26 cellular contexts compared by ENCODE assay signal in the genomic region with DNA sequence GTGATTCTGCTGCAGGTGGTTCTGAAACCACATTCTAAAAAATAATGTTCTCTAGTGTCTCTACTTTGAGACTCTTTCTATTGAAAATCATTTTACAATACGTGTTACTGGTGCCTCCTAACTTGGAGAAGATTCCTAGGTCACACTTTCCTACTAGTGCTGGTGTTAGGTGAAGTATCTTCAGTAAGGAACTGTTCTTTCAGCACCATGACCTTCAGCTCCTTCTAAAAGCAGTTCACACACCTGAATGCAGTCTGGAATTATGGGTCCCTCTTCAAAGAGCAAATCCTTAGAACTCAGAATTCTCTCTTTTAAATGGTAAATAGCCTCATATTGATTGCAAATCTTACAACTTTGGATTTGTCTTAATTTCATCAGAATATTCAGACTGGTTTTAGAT. TPM values are rescaled to one million over a fixed set of nuclear protein-coding genes. Genes with fewer than 3 reads are reported as not detected.
DNase-seq lines count a peak whose midpoint lies in the region; ATAC-seq, FAIRE-seq and TF ChIP-seq lines count a peak whose summit lies in the region.
"Had no signal": no experiment of that assay in that cellular context is flagged by ENCODE, and none has a peak within 500 bp of the region (broad histone marks: within the 10 kb centered on the region; RNA-seq: fewer than 3 reads in every experiment).

No MANE protein-coding gene starts in this region.

- TF ChIP-seq RAD21 in HCT116 (IDR thresholded peaks at IDR 0.05; ENCODE audit: low read depth) (no peak), SK-N-SH (IDR thresholded peaks at IDR 0.05; ENCODE audit: low read length) (no peak)

- TF ChIP-seq POLR2A in HCT116 (IDR thresholded peaks at IDR 0.05; ENCODE audit: borderline replicate concordance, extremely low read depth, insufficient read depth, insufficient read length), result no peak
- TF ChIP-seq POLR2A in endothelial cell of umbilical vein (IDR thresholded peaks at IDR 0.05; ENCODE audit: low read depth, low read length), result no peak

- H3K4me3 ChIP-seq in HCT116 (replicated peaks in 1 of 2; ENCODE audit: low read depth in 1 of 2, low read length in 2 of 2) (no peak overlapping the region), SK-N-SH (ENCODE audit: low read depth in 2 of 2, low read length in 1 of 2) (no peak overlapping the region), endothelial cell of umbilical vein (replicated peaks in 1 of 3; ENCODE audit: insufficient read depth in 1 of 3, low read depth in 1 of 3, low read length in 3 of 3) (no peak overlapping the region)
- H3K4me3 ChIP-seq: HAP-1, spleen, transverse colon had no signal

- H3K9me1 ChIP-seq in endothelial cell of umbilical vein (replicated peaks; ENCODE audit: control insufficient read depth, extremely low read depth, insufficient read depth, low read length), result no peaks in the 10 kb centered on the region

- H3F3A ChIP-seq in SK-N-SH (replicated peaks; ENCODE audit: insufficient read depth), result peaks cover 13% of the 10 kb centered on the region

- no peak overlapping the region for H3K4me3 Mint-ChIP-seq in CD4-positive, alpha-beta T cell
- H3K4me3 Mint-ChIP-seq: activated naive CD8-positive, alpha-beta T cell treated with anti-CD3 and anti-CD28 coated beads, Interleukin-2, amount 50 U/mL, for 24 hours; brain; CD14-positive monocyte; immature natural killer cell had no signal

- RAD21 ChIA-PET in HCT116 (lab: Charles Lee; ENCODE audit: low non-redundant PET in 1 of 2, low total read pairs in 2 of 2, uncharacterized antibody in 2 of 2, unreplicated experiment in 2 of 2), result no interaction called here

- H3K9me2 ChIP-seq in HCT116 (ENCODE audit: insufficient read depth) (no peaks in the 10 kb centered on the region), SK-N-SH (no peaks in the 10 kb centered on the region)

- no peak for TF ChIP-seq EP300 in SK-N-SH (IDR thresholded peaks at IDR 0.05; ENCODE audit: borderline replicate concordance in 1 of 2, low read depth in 1 of 2, low read length in 1 of 2)

- POLR2A ChIA-PET in HCT116 (lab: Charles Lee), result no interaction called here
- POLR2A ChIA-PET in SK-N-SH (lab: Yijun Ruan, JAX), result no interaction called here
- POLR2A ChIA-PET in endothelial cell of umbilical vein (lab: Charles Lee), result interaction anchor here (0.7 kb wide), 1 partner anchor 236 kb away, joined by 3 read pairs; no protein-coding TSS in a partner anchor
- POLR2A ChIA-PET in CD4-positive, alpha-beta T cell (lab: Charles Lee), result no interaction called here

- DNase-seq in HCT116 (ENCODE audit: low read depth, low spot score) (no peak), SK-N-SH (no peak), endothelial cell of umbilical vein (ENCODE audit: low read depth, low spot score) (no peak), renal cortical epithelial cell (ENCODE audit: low read depth) (peak; percentile 44), NCI-H1092 treated with DMSO at 0.1 percent for 48 hours (lab: John Stamatoyannopoulos, UW) (no peak)
- no peak for DNase-seq in CD4-positive, alpha-beta T cell
- DNase-seq: activated CD4-positive, alpha-beta T cell treated with anti-CD3 and anti-CD28 coated beads for 4 hours; activated naive CD8-positive, alpha-beta T cell treated with anti-CD3 and anti-CD28 coated beads, Interleukin-2, amount 50 U/mL, for 24 hours; activated T-cell treated with anti-CD3 and anti-CD28 coated beads, Interleukin-2, amount 50 U/mL, for 48 hours; foreskin fibroblast; immature natural killer cell; mesenchymal stem cell; MV-4-11; NCI-H146; NCI-H2107; NCI-H446 treated with DMSO at 0.1 percent for 48 hours; NCI-H82; right cardiac atrium; spleen; transverse colon had no signal

- H3K4me1 ChIP-seq in HCT116 (ENCODE audit: control insufficient read depth in 1 of 2, insufficient read depth in 2 of 2, low read length in 2 of 2), result no peaks in the 10 kb centered on the region
- H3K4me1 ChIP-seq in SK-N-SH (ENCODE audit: control insufficient read depth in 1 of 2, insufficient read depth in 2 of 2, low read depth in 1 of 2, low read length in 1 of 2), result peaks cover 7 to 13% of the 10 kb centered on the region in 2 experiments; a peak in 3 of 4 replicates
- H3K4me1 ChIP-seq in endothelial cell of umbilical vein (ENCODE audit: control insufficient read depth, extremely low read depth, insufficient read depth, low read length), result peaks cover 33% of the 10 kb centered on the region
- H3K4me1 ChIP-seq: HAP-1, transverse colon had no signal

- H3K9me3 Mint-ChIP-seq in CD4-positive, alpha-beta T cell, result no peaks in the 10 kb centered on the region
- H3K9me3 Mint-ChIP-seq: activated naive CD8-positive, alpha-beta T cell treated with anti-CD3 and anti-CD28 coated beads, Interleukin-2, amount 50 U/mL, for 24 hours; CD14-positive monocyte had no signal

- H3K27ac Mint-ChIP-seq in CD4-positive, alpha-beta T cell, result no peak overlapping the region
- H3K27ac Mint-ChIP-seq: activated naive CD8-positive, alpha-beta T cell treated with anti-CD3 and anti-CD28 coated beads, Interleukin-2, amount 50 U/mL, for 24 hours; CD14-positive monocyte; immature natural killer cell had no signal

- no TSS peak for BruUV-seq in HCT116 (replicated peaks; lab: Mats Ljungman, UMichigan)
- no TSS peak for BruUV-seq in endothelial cell of umbilical vein (replicated peaks; lab: Mats Ljungman, UMichigan)

- no peaks in the 10 kb centered on the region for H3K36me3 Mint-ChIP-seq in CD4-positive, alpha-beta T cell (ENCODE audit: low read depth)
- H3K36me3 Mint-ChIP-seq: brain, CD14-positive monocyte, immature natural killer cell had no signal

- H3K4me2 ChIP-seq in HCT116 (ENCODE audit: low read length) (no peak overlapping the region), SK-N-SH (no peak overlapping the region), endothelial cell of umbilical vein (ENCODE audit: insufficient read depth, low read length) (no peak overlapping the region)

- dilution Hi-C loops in endothelial cell of umbilical vein (cut with MboI; ENCODE audit: extremely low pct_ligation_motif_present, low sequenced_read_pairs), result no loop called here

- CTCF ChIA-PET in HCT116 (lab: Charles Lee), result no interaction called here
- CTCF ChIA-PET in SK-N-SH (lab: Yijun Ruan, JAX), result interaction anchor here (1.0 to 2.2 kb wide), 2 partner anchors 38 to 61 kb away, joined by 5 to 7 read pairs; no protein-coding TSS in a partner anchor
- CTCF ChIA-PET in endothelial cell of umbilical vein (lab: Charles Lee), result interaction anchor here (0.6 to 1.9 kb wide), 8 partner anchors 9 to 66 kb away, joined by 3 to 10 read pairs (median 4); no protein-coding TSS in a partner anchor
- CTCF ChIA-PET in CD4-positive, alpha-beta T cell (lab: Charles Lee), result no interaction called here

- intact Hi-C loops in HCT116 (cut with micrococcal nuclease), result no loop called here
- intact Hi-C loops in endothelial cell of umbilical vein (cut with micrococcal nuclease), result no loop called here
- intact Hi-C loops in CD4-positive, alpha-beta T cell (cut with DNase I, micrococcal nuclease), result no loop called here

- H2AFZ ChIP-seq in HCT116 (ENCODE audit: low read depth, low read length, poor library complexity, severe bottlenecking) (no peak overlapping the region), SK-N-SH (ENCODE audit: low read depth) (no peak overlapping the region), endothelial cell of umbilical vein (ENCODE audit: low read depth, low read length) (no peak overlapping the region)

- no peak overlapping the region for H3K9ac ChIP-seq in HCT116 (ENCODE audit: low read length)
- no peak overlapping the region for H3K9ac ChIP-seq in SK-N-SH
- no peak overlapping the region for H3K9ac ChIP-seq in endothelial cell of umbilical vein (replicated peaks; ENCODE audit: extremely low read depth, insufficient read depth, low read length)

- H3K36me3 ChIP-seq in HCT116 (ENCODE audit: control insufficient read depth in 1 of 2, insufficient read depth in 2 of 2, low read length in 2 of 2) (no peaks in the 10 kb centered on the region), SK-N-SH (replicated peaks in 1 of 2; ENCODE audit: control insufficient read depth in 1 of 2, insufficient read depth in 2 of 2, low read length in 1 of 2) (no peaks in the 10 kb centered on the region), endothelial cell of umbilical vein (ENCODE audit: control insufficient read depth in 2 of 2, extremely low read depth in 1 of 2, insufficient read depth in 2 of 2, low read length in 2 of 2) (no peaks in the 10 kb centered on the region)
- H3K36me3 ChIP-seq: HAP-1, spleen, transverse colon had no signal

- H3K4me1 Mint-ChIP-seq in CD4-positive, alpha-beta T cell (ENCODE audit: low read depth), result no peaks in the 10 kb centered on the region
- H3K4me1 Mint-ChIP-seq: activated naive CD8-positive, alpha-beta T cell treated with anti-CD3 and anti-CD28 coated beads, Interleukin-2, amount 50 U/mL, for 24 hours; CD14-positive monocyte; immature natural killer cell had no signal

- H4K20me1 ChIP-seq in HCT116 (ENCODE audit: insufficient read depth) (no peaks in the 10 kb centered on the region), SK-N-SH (ENCODE audit: insufficient read depth) (no peaks in the 10 kb centered on the region), endothelial cell of umbilical vein (replicated peaks; ENCODE audit: control insufficient read depth, extremely low read depth, insufficient read depth, low read length) (no peaks in the 10 kb centered on the region)

- H3K79me2 ChIP-seq in HCT116 (ENCODE audit: insufficient read depth, low read length) (no peaks in the 10 kb centered on the region), SK-N-SH (ENCODE audit: insufficient read depth) (no peaks in the 10 kb centered on the region), endothelial cell of umbilical vein (ENCODE audit: control insufficient read depth, insufficient read depth, low read length) (no peaks in the 10 kb centered on the region)

- H3K27me3 Mint-ChIP-seq in CD4-positive, alpha-beta T cell, result peaks cover 21% of the 10 kb centered on the region

- TF ChIP-seq CTCF in HCT116 (IDR thresholded peaks at IDR 0.05 in 2 of 3, conservative IDR thresholded peaks at IDR 0.05 in 1 of 3; ENCODE audit: borderline replicate concordance in 1 of 3, insufficient read depth in 1 of 3, low read depth in 2 of 3, low read length in 2 of 3) (no peak), SK-N-SH (IDR thresholded peaks at IDR 0.05) (no peak), endothelial cell of umbilical vein (IDR thresholded peaks at IDR 0.05; ENCODE audit: extremely low read depth in 1 of 2, insufficient read depth in 1 of 2, low read depth in 1 of 2, low read length in 2 of 2) (no peak)
- no peak for TF ChIP-seq CTCF in CD4-positive, alpha-beta T cell (IDR thresholded peaks at IDR 0.05)

- WGBS in SK-N-SH (ENCODE audit: low lambda C conversion rate), result 45% methylated on average over 1 of the region's 1 CpG

- no peak overlapping the region for H3K27ac ChIP-seq in HCT116 (ENCODE audit: low read depth, low read length)
- no peak overlapping the region for H3K27ac ChIP-seq in SK-N-SH (ENCODE audit: low read depth in 2 of 2, low read length in 1 of 2)
- no peak overlapping the region for H3K27ac ChIP-seq in endothelial cell of umbilical vein (ENCODE audit: insufficient read depth, low read depth, low read length)
- H3K27ac ChIP-seq in CD4-positive, alpha-beta T cell (ENCODE audit: low read depth, low read length), result no peak overlapping the region
- H3K27ac ChIP-seq: spleen, transverse colon had no signal

- FAIRE-seq in endothelial cell of umbilical vein (lab: Jason Lieb, UNC), result peak; percentile 55

- H3K9me3 ChIP-seq in HCT116 (ENCODE audit: control insufficient read depth in 1 of 2, insufficient read depth in 1 of 2, low read depth in 1 of 2, low read length in 2 of 2) (no peaks in the 10 kb centered on the region), SK-N-SH (no peaks in the 10 kb centered on the region), endothelial cell of umbilical vein (replicated peaks; ENCODE audit: control insufficient read depth, insufficient read depth, low read length) (no peaks in the 10 kb centered on the region)
- H3K9me3 ChIP-seq in CD4-positive, alpha-beta T cell (ENCODE audit: control insufficient read depth, low read length), result no peaks in the 10 kb centered on the region
- H3K9me3 ChIP-seq: HAP-1, spleen, transverse colon had no signal

- ATAC-seq in HCT116 (no peak), GM18861 (IDR thresholded peaks at IDR 0.05; ENCODE audit: unreplicated experiment) (no peak)
- no peak for ATAC-seq in CD4-positive, alpha-beta T cell (ENCODE audit: poor library complexity)
- ATAC-seq: activated naive CD8-positive, alpha-beta T cell treated with anti-CD3 and anti-CD28 coated beads, Interleukin-2, amount 50 U/mL, for 24 hours; left lobe of liver; right cardiac atrium; Right ventricle myocardium inferior had no signal

- H3K27me3 ChIP-seq in HCT116 (ENCODE audit: insufficient read depth, low read length) (peaks cover 16% of the 10 kb centered on the region), SK-N-SH (ENCODE audit: insufficient read depth) (no peaks in the 10 kb centered on the region), endothelial cell of umbilical vein (ENCODE audit: control insufficient read depth in 2 of 2, insufficient read depth in 2 of 2, low read length in 2 of 2) (no peaks in the 10 kb centered on the region)
- no peaks in the 10 kb centered on the region for H3K27me3 ChIP-seq in CD4-positive, alpha-beta T cell (ENCODE audit: control insufficient read depth, insufficient read depth, low read length)
- H3K27me3 ChIP-seq: spleen, transverse colon had no signal

RNA-seq across cellular contexts. Expression of gene DPYSL3, which starts 10.6 kb away (rescaled TPM):
- total RNA-seq in HCT116 (2021; ENCODE audit: unreplicated experiment) (17.2 TPM), endothelial cell of umbilical vein (142 and 146 TPM in 2 replicates), renal cortical epithelial cell (16.4 and 27.1 TPM in 2 replicates)
- polyA plus RNA-seq in HCT116 (2012), result 9.1 and 11.4 TPM in 2 replicates
- polyA plus RNA-seq in SK-N-SH (2012; rRNA removed) (123 and 150 TPM in 2 replicates), endothelial cell of umbilical vein (80.3 and 81.6 TPM in 2 replicates)
- 117 and 131 TPM in 2 replicates for polyA plus RNA-seq in SK-N-SH (2012; cell fraction: cytosol; rRNA removed)
- 176 and 191 TPM in 2 replicates for polyA plus RNA-seq in SK-N-SH (2012; cell fraction: nucleus; rRNA removed)
- 88.1 and 93.4 TPM in 2 replicates for polyA plus RNA-seq in endothelial cell of umbilical vein (2011; cell fraction: cytosol; rRNA removed)
- polyA plus RNA-seq in endothelial cell of umbilical vein (2011; cell fraction: nucleus; rRNA removed), result 165 and 213 TPM in 2 replicates
- polyA plus RNA-seq in endothelial cell of umbilical vein (2012), result 70.9 and 78.2 TPM in 2 replicates
- 154 and 180 TPM in 2 replicates for polyA minus RNA-seq in endothelial cell of umbilical vein
- polyA minus RNA-seq in endothelial cell of umbilical vein (2011; cell fraction: cytosol; rRNA and poly(A)+ RNA removed), result not detected
- 111 and 158 TPM in 2 replicates for polyA minus RNA-seq in endothelial cell of umbilical vein (2011; cell fraction: nucleus; rRNA and poly(A)+ RNA removed)
- not detected for total RNA-seq in CD4-positive, alpha-beta T cell
- polyA plus RNA-seq: CD14-positive monocyte, immature natural killer cell had no signal

Comparison
In these comparisons a context has a peak if more than half of its experiments do, and no peak if none do; other contexts are left out.
1. RNA of gene DPYSL3, which starts 10.6 kb away (total RNA-seq): 142 to 146 TPM in endothelial cell of umbilical vein, 17.2 TPM in HCT116 (single experiment) and 16.4 to 27.1 TPM in renal cortical epithelial cell; not detected in CD4-positive, alpha-beta T cell; every median in the first group is over 10 times any median in the second.
2. CTCF ChIA-PET loops: an anchor here in SK-N-SH (1.0 to 2.2 kb wide) and endothelial cell of umbilical vein (0.6 to 1.9 kb wide); none called in HCT116 and CD4-positive, alpha-beta T cell.
3. Of the 11 proteins assayed by ChIP-seq in both SK-N-SH and HCT116: peak only in SK-N-SH: none; only in HCT116: none; in both: REST; in neither: 10.